Comparison of ENCODE assay signal across 22 cellular contexts in the genomic region with DNA sequence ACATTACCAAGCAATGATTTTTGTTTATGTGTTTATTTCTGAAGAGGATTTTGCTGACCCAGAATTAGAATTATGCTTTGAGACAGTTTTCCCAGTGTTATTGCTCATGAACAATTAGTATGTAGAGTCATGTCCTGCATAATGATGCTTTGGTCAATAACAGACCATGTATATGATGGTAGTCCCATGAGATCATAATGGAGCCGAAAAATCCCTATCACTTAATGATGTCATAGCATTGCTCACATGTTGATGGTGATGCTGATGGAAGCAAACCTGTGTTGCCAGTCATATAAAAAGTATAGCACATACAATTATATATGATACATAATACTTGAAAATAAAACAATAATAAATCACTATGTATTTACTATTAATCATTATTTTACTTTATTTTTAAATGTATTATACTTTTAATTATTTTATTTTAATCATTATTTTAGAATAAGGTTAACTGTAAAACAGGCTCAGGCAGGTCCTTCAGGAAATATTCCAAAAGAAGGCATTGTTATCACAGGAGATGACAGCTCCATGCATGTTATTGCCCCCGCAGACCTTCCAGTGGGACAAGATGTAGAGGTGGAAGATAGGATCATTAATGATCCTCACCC.
"Had no signal": no experiment of that assay in that cellular context is flagged by ENCODE, and none has a peak within 500 bp of the region (broad histone marks: within the 10 kb centered on the region; RNA-seq: fewer than 3 reads in every experiment).

No MANE protein-coding gene starts in this region.

- FAIRE-seq: bronchial epithelial cell, TTC549 had no signal

- H3K4me1 ChIP-seq: Peyer's patch had no signal

- H3K4me3 ChIP-seq: adrenal gland, Peyer's patch had no signal

- H3K27me3 ChIP-seq: adrenal gland, Peyer's patch had no signal

- DNase-seq: activated CD4-positive, alpha-beta memory T cell treated with anti-CD3 and anti-CD28 coated beads, Interleukin-2, amount 10 ng/mL, durations not matched to agents 7 days and 5 days; activated CD4-positive, alpha-beta T cell treated with anti-CD3 and anti-CD28 coated beads for 36 hours; activated CD4-positive, alpha-beta T cell treated with anti-CD3 and anti-CD28 coated beads, Interleukin-2, amount 50 U/mL, for 1 hour; activated naive CD4-positive, alpha-beta T cell treated with anti-CD3 and anti-CD28 coated beads, Interleukin-2, amount 50 U/mL, for 16 hours; activated naive CD8-positive, alpha-beta T cell treated with anti-CD3 and anti-CD28 coated beads, Interleukin-2, amount 10 ng/mL, durations not matched to agents 7 days and 5 days; activated T-cell treated with anti-CD3 and anti-CD28 coated beads, Interleukin-2, amount 50 U/mL, for 72 hours; adrenal gland; anterior cingulate cortex; central memory CD4-positive, alpha-beta T cell; MM.1S; NCI-H1105; NCI-H1436 treated with DMSO at 0.1 percent for 48 hours; NCI-H187; NCI-H2081; NCI-H510A treated with DMSO at 0.1 percent for 48 hours; Peyer's patch; SHP77 treated with DMSO at 0.1 percent for 48 hours; T-helper 2 cell; T1000 had no signal

- ATAC-seq: activated CD4-positive, alpha-beta T cell treated with anti-CD3 and anti-CD28 coated beads for 36 hours; activated T-cell treated with anti-CD3 and anti-CD28 coated beads, Interleukin-2, amount 50 U/mL, for 72 hours had no signal

- H3K9me3 ChIP-seq: Peyer's patch had no signal

- H3K27ac ChIP-seq: adrenal gland, Peyer's patch, VCaP had no signal
